ENCODE assay signal across 1 cellular context in genomic region chr1:112817555-112818373, GRCh38.
TF ChIP-seq lines count a peak whose summit lies in the region.

No MANE protein-coding gene starts in this region.

TF ChIP-seq in WTC11, 78 proteins besides CTCF, POLR2A, EP300 and RAD21 (continued from another document):
- peak; percentile 54; the same call in 1 of the 2 replicates for TF ChIP-seq ZBTB21 (CRISPR knock-in tag; IDR thresholded peaks at IDR 0.05; ENCODE audit: borderline replicate concordance)
- no peak for TF ChIP-seq ZNF263 (CRISPR knock-in tag; IDR thresholded peaks at IDR 0.05; ENCODE audit: low read depth)
- no peak for TF ChIP-seq PRDM15 (CRISPR knock-in tag; IDR thresholded peaks at IDR 0.05)
- TF ChIP-seq MLX (CRISPR knock-in tag; IDR thresholded peaks at IDR 0.05), result no peak
- no peak for TF ChIP-seq NR3C1 (CRISPR knock-in tag; conservative IDR thresholded peaks at IDR 0.05; ENCODE audit: low read depth)
- TF ChIP-seq, protein P1, sequence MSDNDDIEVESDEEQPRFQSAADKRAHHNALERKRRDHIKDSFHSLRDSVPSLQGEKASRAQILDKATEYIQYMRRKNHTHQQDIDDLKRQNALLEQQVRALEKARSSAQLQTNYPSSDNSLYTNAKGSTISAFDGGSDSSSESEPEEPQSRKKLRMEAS (CRISPR knock-in tag; IDR thresholded peaks at IDR 0.05), result 0 out of 2 replicates have a peak, but pooled peaks have one; percentile 22
- TF ChIP-seq NR2C2 (CRISPR knock-in tag; IDR thresholded peaks at IDR 0.05), result no peak
- TF ChIP-seq IRF2 (CRISPR knock-in tag; IDR thresholded peaks at IDR 0.05; ENCODE audit: borderline replicate concordance, low read depth), result no peak
- peak; percentile 88 for TF ChIP-seq ZNF281 (CRISPR knock-in tag; IDR thresholded peaks at IDR 0.05)
- no peak for TF ChIP-seq NFE2L1 (CRISPR knock-in tag; IDR thresholded peaks at IDR 0.05)
- no peak for TF ChIP-seq ESRRA (CRISPR knock-in tag; IDR thresholded peaks at IDR 0.05; ENCODE audit: borderline replicate concordance)
- TF ChIP-seq ZNF532 (CRISPR knock-in tag; IDR thresholded peaks at IDR 0.05; ENCODE audit: borderline replicate concordance), result peak; percentile 69; the same call in 1 of the 2 replicates
- TF ChIP-seq, protein P2, sequence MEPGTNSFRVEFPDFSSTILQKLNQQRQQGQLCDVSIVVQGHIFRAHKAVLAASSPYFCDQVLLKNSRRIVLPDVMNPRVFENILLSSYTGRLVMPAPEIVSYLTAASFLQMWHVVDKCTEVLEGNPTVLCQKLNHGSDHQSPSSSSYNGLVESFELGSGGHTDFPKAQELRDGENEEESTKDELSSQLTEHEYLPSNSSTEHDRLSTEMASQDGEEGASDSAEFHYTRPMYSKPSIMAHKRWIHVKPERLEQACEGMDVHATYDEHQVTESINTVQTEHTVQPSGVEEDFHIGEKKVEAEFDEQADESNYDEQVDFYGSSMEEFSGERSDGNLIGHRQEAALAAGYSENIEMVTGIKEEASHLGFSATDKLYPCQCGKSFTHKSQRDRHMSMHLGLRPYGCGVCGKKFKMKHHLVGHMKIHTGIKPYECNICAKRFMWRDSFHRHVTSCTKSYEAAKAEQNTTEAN (CRISPR knock-in tag; IDR thresholded peaks at IDR 0.05), result peak; percentile 74; the same call in 1 of the 2 replicates
- 0 out of 2 replicates have a peak, but pooled peaks have one; percentile 32 for TF ChIP-seq ZNF671 (CRISPR knock-in tag; IDR thresholded peaks at IDR 0.05)
- TF ChIP-seq KAT7 (CRISPR knock-in tag; IDR thresholded peaks at IDR 0.05; ENCODE audit: borderline replicate concordance), result no peak
- no peak for TF ChIP-seq NR1H2 (CRISPR knock-in tag; IDR thresholded peaks at IDR 0.05)
- TF ChIP-seq HMGA2 (CRISPR knock-in tag; IDR thresholded peaks at IDR 0.05), result no peak
- no peak for TF ChIP-seq SOX15 (CRISPR knock-in tag; IDR thresholded peaks at IDR 0.05)
- no peak for TF ChIP-seq NFYB (CRISPR knock-in tag; conservative IDR thresholded peaks at IDR 0.05; ENCODE audit: low read depth)
- TF ChIP-seq ZNF121 (CRISPR knock-in tag; IDR thresholded peaks at IDR 0.05), result no peak
